Comparison of ENCODE assay signal across 28 cellular contexts in the genomic region with DNA sequence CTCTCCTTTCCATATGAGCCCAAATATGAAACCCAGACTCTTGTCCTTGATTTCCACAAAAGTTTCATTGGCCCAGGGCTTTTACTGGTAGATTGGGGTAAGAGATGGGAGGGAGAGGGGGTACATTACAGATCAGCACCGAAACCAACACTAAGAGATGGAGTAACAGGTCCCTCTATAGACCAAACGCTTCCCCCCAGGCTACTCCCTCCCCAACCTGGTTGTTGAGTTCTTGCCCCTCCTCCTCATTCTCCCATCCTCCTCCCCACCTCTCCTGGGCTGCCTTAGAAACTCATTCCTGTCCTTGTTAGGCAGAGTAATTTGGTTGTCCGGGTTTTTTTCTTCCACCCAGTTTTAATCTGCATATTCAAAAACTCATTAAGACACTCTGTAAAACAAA.
DNase-seq lines count a peak whose midpoint lies in the region; ATAC-seq and TF ChIP-seq lines count a peak whose summit lies in the region.
"Had no signal": no experiment of that assay in that cellular context is flagged by ENCODE, and none has a peak within 500 bp of the region (broad histone marks: within the 10 kb centered on the region; RNA-seq: fewer than 3 reads in every experiment).

No MANE protein-coding gene starts in this region.

- H3K4me1 ChIP-seq in GM23338 (ENCODE audit: insufficient read depth), result peaks cover 10% of the 10 kb centered on the region
- H3K4me1 ChIP-seq: left lung, upper lobe of left lung had no signal

- no peaks in the 10 kb centered on the region for H3K9me2 ChIP-seq in GM23338 (ENCODE audit: insufficient read depth)
- H3K9me2 ChIP-seq: SK-N-SH had no signal

- H2AFZ ChIP-seq in GM23338, result no peak overlapping the region

- TF ChIP-seq CTCF in GM23338 (conservative IDR thresholded peaks at IDR 0.05; ENCODE audit: low read depth in 2 of 2), result peak; percentile 53 to 72
- TF ChIP-seq CTCF in WERI-Rb-1 (IDR thresholded peaks at IDR 0.05; ENCODE audit: low read depth, low read length), result peak; percentile 28; the same call in 1 of the 2 replicates

- peaks cover 5% of the 10 kb centered on the region; the same call in 1 of the 3 replicates for H3K36me3 Mint-ChIP-seq in GM23338 (ENCODE audit: low read depth)

- H3K9me3 ChIP-seq in WERI-Rb-1 (ENCODE audit: severe bottlenecking), result no peaks in the 10 kb centered on the region
- H3K9me3 ChIP-seq: left lung, SK-N-SH, upper lobe of left lung had no signal

- H3K4me2 ChIP-seq in GM23338, result no peak overlapping the region
- H3K4me2 ChIP-seq: SK-N-SH had no signal

- no peak overlapping the region for H3K4me3 ChIP-seq in GM23338
- no peak overlapping the region for H3K4me3 ChIP-seq in WERI-Rb-1 (ENCODE audit: low read depth, low read length)
- H3K4me3 ChIP-seq: left lung, skin epidermis, upper lobe of left lung had no signal

- H3K4me1 Mint-ChIP-seq in GM23338, result peaks cover 25% of the 10 kb centered on the region
- H3K4me1 Mint-ChIP-seq: stimulated activated memory B cell treated with anti-CD40 and anti-IgM and Interleukin-4, amounts not matched to agents 10 μg/mL and 1 μg/mL and 100 μg/mL, for 72 hours had no signal

- H3K4me3 Mint-ChIP-seq in GM23338, result no peak overlapping the region
- H3K4me3 Mint-ChIP-seq: activated CD4-positive, alpha-beta memory T cell treated with anti-CD3 and anti-CD28 coated beads, Interleukin-2, amount 10 ng/mL, durations not matched to agents 7 days and 5 days; brain; stimulated activated memory B cell treated with anti-CD40 and anti-IgM and Interleukin-4, amounts not matched to agents 10 μg/mL and 1 μg/mL and 100 μg/mL, for 72 hours had no signal

- no peaks in the 10 kb centered on the region for H3K9me3 Mint-ChIP-seq in GM23338
- H3K9me3 Mint-ChIP-seq: activated CD4-positive, alpha-beta memory T cell treated with anti-CD3 and anti-CD28 coated beads, Interleukin-2, amount 10 ng/mL, durations not matched to agents 7 days and 5 days; brain; stimulated activated memory B cell treated with anti-CD40 and anti-IgM and Interleukin-4, amounts not matched to agents 10 μg/mL and 1 μg/mL and 100 μg/mL, for 72 hours had no signal

- H4K20me1 ChIP-seq in GM23338 (replicated peaks; ENCODE audit: insufficient read depth), result no peaks in the 10 kb centered on the region; the same call in 1 of the 2 replicates

- H3K27ac ChIP-seq in GM23338 (ENCODE audit: low read depth) (no peak overlapping the region), WERI-Rb-1 (no peak overlapping the region)
- H3K27ac ChIP-seq: left lung, skin epidermis, upper lobe of left lung had no signal

- no peak overlapping the region for H3K27ac Mint-ChIP-seq in GM23338
- H3K27ac Mint-ChIP-seq: activated CD4-positive, alpha-beta memory T cell treated with anti-CD3 and anti-CD28 coated beads, Interleukin-2, amount 10 ng/mL, durations not matched to agents 7 days and 5 days; brain; stimulated activated memory B cell treated with anti-CD40 and anti-IgM and Interleukin-4, amounts not matched to agents 10 μg/mL and 1 μg/mL and 100 μg/mL, for 72 hours had no signal

- no peaks in the 10 kb centered on the region for H3K27me3 Mint-ChIP-seq in GM23338 (ENCODE audit: insufficient read depth, low read depth, poor library complexity)
- H3K27me3 Mint-ChIP-seq: activated CD4-positive, alpha-beta memory T cell treated with anti-CD3 and anti-CD28 coated beads, Interleukin-2, amount 10 ng/mL, durations not matched to agents 7 days and 5 days; stimulated activated memory B cell treated with anti-CD40 and anti-IgM and Interleukin-4, amounts not matched to agents 10 μg/mL and 1 μg/mL and 100 μg/mL, for 72 hours had no signal

- DNase-seq in GM23338 (ENCODE audit: low spot score), result peak; percentile 88
- DNase-seq in WERI-Rb-1, result no peak
- DNase-seq in iPS-NIHi7 (ENCODE audit: extremely low spot score), result peak; percentile 91
- DNase-seq in hepatic stellate cell (ENCODE audit: low spot score), result no peak
- DNase-seq in NCI-H146 (lab: John Stamatoyannopoulos, UW), result no peak
- DNase-seq in T-helper 9 cell, result no peak
- DNase-seq: activated CD4-positive, alpha-beta memory T cell treated with anti-CD3 and anti-CD28 coated beads, Interleukin-2, amount 10 ng/mL, durations not matched to agents 7 days and 5 days; activated CD4-positive, alpha-beta T cell treated with anti-CD3 and anti-CD28 coated beads for 1 hour; activated CD8-positive, alpha-beta memory T cell treated with anti-CD3 and anti-CD28 coated beads, Interleukin-2, amount 50 U/mL, for 48 hours; activated naive CD4-positive, alpha-beta T cell treated with anti-CD3 and anti-CD28 coated beads, Interleukin-2, amount 50 U/mL, for 16 hours; cerebellar nuclear complex; dermis blood vessel endothelial cell; DMS53; left lung; mesenchymal stem cell; NCI-H1092 treated with DMSO at 0.1 percent for 48 hours; NCI-H187; NCI-H774; OCI-M1; SK-N-SH; substantia nigra; upper lobe of left lung had no signal

- no peaks in the 10 kb centered on the region for H3K79me2 ChIP-seq in GM23338 (replicated peaks; ENCODE audit: insufficient read depth)

- TF ChIP-seq EP300 in Ishikawa (IDR thresholded peaks at IDR 0.05; ENCODE audit: borderline replicate concordance), result no peak

- H3K36me3 ChIP-seq in GM23338 (ENCODE audit: insufficient read depth) (no peaks in the 10 kb centered on the region), WERI-Rb-1 (no peaks in the 10 kb centered on the region)

- H3K27me3 ChIP-seq in GM23338 (ENCODE audit: insufficient read depth), result no peaks in the 10 kb centered on the region
- no peaks in the 10 kb centered on the region for H3K27me3 ChIP-seq in WERI-Rb-1 (ENCODE audit: insufficient read depth, low read depth, severe bottlenecking)
- H3K27me3 ChIP-seq: left lung, upper lobe of left lung had no signal

- ATAC-seq in GM23338 (peak; percentile 98), GM21737 (IDR thresholded peaks at IDR 0.05; ENCODE audit: unreplicated experiment) (no peak)
- ATAC-seq: esophagus mucosa; left lung; stimulated activated memory B cell treated with anti-CD40 and anti-IgM and Interleukin-4, amounts not matched to agents 10 μg/mL and 1 μg/mL and 100 μg/mL, for 72 hours had no signal

- TF ChIP-seq RAD21 in Ishikawa (IDR thresholded peaks at IDR 0.05; ENCODE audit: low read depth), result peak; percentile 46

- no peaks in the 10 kb centered on the region for H3F3A ChIP-seq in GM23338 (replicated peaks; ENCODE audit: low read depth)

TF ChIP-seq in GM23338, 12 proteins besides CTCF, POLR2A, EP300 and RAD21 (continues in another document):
- TF ChIP-seq EZH2phosphoT487 (IDR thresholded peaks at IDR 0.05; ENCODE audit: unreplicated experiment), result no peak
- TF ChIP-seq ZNF331 (CRISPR knock-in tag; IDR thresholded peaks at IDR 0.05; ENCODE audit: low read depth), result no peak
- TF ChIP-seq POLR2AphosphoS5 (IDR thresholded peaks at IDR 0.05; ENCODE audit: low read depth), result no peak
- no peak for TF ChIP-seq NANOG (IDR thresholded peaks at IDR 0.05; ENCODE audit: borderline replicate concordance)
- TF ChIP-seq ZNF114 (CRISPR knock-in tag; IDR thresholded peaks at IDR 0.05), result no peak

TF ChIP-seq in Ishikawa, 13 proteins besides CTCF, POLR2A, EP300 and RAD21:
- TF ChIP-seq TCF12 (IDR thresholded peaks at IDR 0.05; ENCODE audit: low read depth) (no peak), MAX (IDR thresholded peaks at IDR 0.05) (no peak)

Comparison
In these comparisons a context has a peak if more than half of its experiments do, and no peak if none do; other contexts are left out.
1. DNase-seq: peak in GM23338 (single experiment) and iPS-NIHi7 (single experiment); none in WERI-Rb-1 (single experiment), hepatic stellate cell (single experiment), NCI-H146 (single experiment) and T-helper 9 cell (single experiment).